In genomic region chr20:407953-408842, GRCh38 we compare ENCODE assay signal across 1 cellular context.
A peak's percentile ranks its signal among the peaks of the same experiment; 100 is the strongest.
TF ChIP-seq lines count a peak whose summit lies in the region.

Gene RBCK1, plus strand, starts transcription at chr20:408299. Its CDS starts 459 bp downstream, at chr20:408758.

TF ChIP-seq in HepG2, 621 proteins besides CTCF, POLR2A, EP300 and RAD21 (continued from another document and continues in another):
- TF ChIP-seq TFAP4 (IDR thresholded peaks at IDR 0.05; ENCODE audit: borderline replicate concordance, low read depth) (peak; percentile 40; the same call in 1 of the 2 replicates), ZNF296 (CRISPR knock-in tag; conservative IDR thresholded peaks at IDR 0.05) (peak; percentile 95), ZNF530 (CRISPR knock-in tag; IDR thresholded peaks at IDR 0.05; ENCODE audit: low read depth) (peak; percentile 95; the same call in 1 of the 2 replicates), ZNF737 (CRISPR knock-in tag; IDR thresholded peaks at IDR 0.05; ENCODE audit: borderline replicate concordance) (no peak; the same call in 1 of the 2 replicates), ZFX (CRISPR knock-in tag; IDR thresholded peaks at IDR 0.05; ENCODE audit: low read depth) (peak; percentile 88), LRRFIP1 (CRISPR knock-in tag; conservative IDR thresholded peaks at IDR 0.05) (no peak), SMARCE1 (IDR thresholded peaks at IDR 0.05; ENCODE audit: borderline replicate concordance) (no peak), MBD4 (IDR thresholded peaks at IDR 0.05; ENCODE audit: borderline replicate concordance, low read length) (no peak), HOXD1 (CRISPR knock-in tag; IDR thresholded peaks at IDR 0.05) (peak; percentile 41; the same call in 1 of the 2 replicates), ZBTB1 (CRISPR knock-in tag; IDR thresholded peaks at IDR 0.05; ENCODE audit: borderline replicate concordance) (no peak; the same call in 1 of the 2 replicates), ZNF563 (CRISPR knock-in tag; IDR thresholded peaks at IDR 0.05) (peak; percentile 84), ZNF431 (CRISPR knock-in tag; IDR thresholded peaks at IDR 0.05; ENCODE audit: borderline replicate concordance, low read depth) (peak; percentile 66; the same call in 1 of the 2 replicates), ZNF430 (CRISPR knock-in tag; IDR thresholded peaks at IDR 0.05) (peak; percentile 87), ZNF230 (CRISPR knock-in tag; IDR thresholded peaks at IDR 0.05) (no peak; the same call in 1 of the 2 replicates), BATF2 (CRISPR knock-in tag; IDR thresholded peaks at IDR 0.05) (peak; percentile 89), SYNCRIP (IDR thresholded peaks at IDR 0.05; ENCODE audit: insufficient read depth, low read depth, low read length) (no peak), MYC (CRISPR knock-in tag; IDR thresholded peaks at IDR 0.05; ENCODE audit: borderline replicate concordance) (peak; percentile 82), ATF7 (IDR thresholded peaks at IDR 0.05) (no peak), ATF7 (CRISPR knock-in tag; IDR thresholded peaks at IDR 0.05) (peak; percentile 11; the same call in 1 of the 2 replicates), ZNF101 (CRISPR knock-in tag; IDR thresholded peaks at IDR 0.05; ENCODE audit: borderline replicate concordance, low read depth) (no peak), STAG1 (CRISPR knock-in tag; IDR thresholded peaks at IDR 0.05) (no peak), MLXIP (CRISPR knock-in tag; IDR thresholded peaks at IDR 0.05; ENCODE audit: borderline replicate concordance) (no peak; the same call in 1 of the 2 replicates), SP1 (IDR thresholded peaks at IDR 0.05) (no peak), SP1 (CRISPR knock-in tag; IDR thresholded peaks at IDR 0.05) (peak; percentile 18; the same call in 1 of the 2 replicates), ZGPAT (CRISPR knock-in tag; IDR thresholded peaks at IDR 0.05) (peak; percentile 92), NFIB (CRISPR knock-in tag; IDR thresholded peaks at IDR 0.05; ENCODE audit: borderline replicate concordance) (no peak), IKZF1 (IDR thresholded peaks at IDR 0.05) (no peak), HBP1 (CRISPR knock-in tag; IDR thresholded peaks at IDR 0.05; ENCODE audit: low read depth) (peak; percentile 19), ZSCAN12 (CRISPR knock-in tag; IDR thresholded peaks at IDR 0.05) (peak; percentile 72; the same call in 1 of the 2 replicates), HDAC6 (IDR thresholded peaks at IDR 0.05; ENCODE audit: low read depth, low read length) (no peak), HHEX (CRISPR knock-in tag; IDR thresholded peaks at IDR 0.05) (no peak), PPARG (CRISPR knock-in tag; conservative IDR thresholded peaks at IDR 0.05) (peak; percentile 9; the same call in 1 of the 2 replicates), ERF (CRISPR knock-in tag; IDR thresholded peaks at IDR 0.05) (peak; percentile 42; the same call in 1 of the 2 replicates), ZFP90 (CRISPR knock-in tag; IDR thresholded peaks at IDR 0.05; ENCODE audit: borderline replicate concordance) (peak; percentile 89), ZNF770 (CRISPR knock-in tag; IDR thresholded peaks at IDR 0.05) (peak; percentile 50; the same call in 1 of the 2 replicates), ZNF274 (CRISPR knock-in tag; IDR thresholded peaks at IDR 0.05) (peak; percentile 98), ZNF644 (CRISPR knock-in tag; IDR thresholded peaks at IDR 0.05; ENCODE audit: low read depth) (no peak), NFYC (CRISPR knock-in tag; IDR thresholded peaks at IDR 0.05) (no peak), ZBTB2 (CRISPR knock-in tag; IDR thresholded peaks at IDR 0.05; ENCODE audit: low read depth) (no peak), LCORL (IDR thresholded peaks at IDR 0.05) (no peak), LCORL (CRISPR knock-in tag; IDR thresholded peaks at IDR 0.05) (peak; percentile 12; the same call in 1 of the 2 replicates), CAMTA2 (CRISPR knock-in tag; IDR thresholded peaks at IDR 0.05; ENCODE audit: borderline replicate concordance) (peak; percentile 98), MAFF (IDR thresholded peaks at IDR 0.05; ENCODE audit: low read depth, low read length) (no peak), BRD4 (CRISPR knock-in tag; IDR thresholded peaks at IDR 0.05) (peak; percentile 77), ARID3A (IDR thresholded peaks at IDR 0.05; ENCODE audit: low read depth, low read length) (no peak), ZNF205 (CRISPR knock-in tag; IDR thresholded peaks at IDR 0.05) (0 out of 2 replicates have a peak, but pooled peaks have one; percentile 7), U2AF1 (optimal IDR thresholded peaks at IDR 0.05; ENCODE audit: low read depth, low read length) (no peak), ZNF891 (CRISPR knock-in tag; IDR thresholded peaks at IDR 0.05) (peak; percentile 82), SIX1 (CRISPR knock-in tag; IDR thresholded peaks at IDR 0.05; ENCODE audit: borderline replicate concordance) (no peak), XRCC5 (optimal IDR thresholded peaks at IDR 0.05; ENCODE audit: low read length) (no peak), JARID2 (CRISPR knock-in tag; IDR thresholded peaks at IDR 0.05; ENCODE audit: insufficient replicate concordance) (peak; percentile 68), NR0B2 (CRISPR knock-in tag; IDR thresholded peaks at IDR 0.05) (peak; percentile 83), MTA1 (CRISPR knock-in tag; IDR thresholded peaks at IDR 0.05; ENCODE audit: borderline replicate concordance) (peak; percentile 78; the same call in 1 of the 2 replicates), ZNF446 (CRISPR knock-in tag; IDR thresholded peaks at IDR 0.05) (no peak; the same call in 1 of the 2 replicates), MXD4 (CRISPR knock-in tag; IDR thresholded peaks at IDR 0.05) (peak; percentile 62; the same call in 1 of the 2 replicates), MXI1 (IDR thresholded peaks at IDR 0.05; ENCODE audit: borderline replicate concordance, low read depth, low read length) (no peak; the same call in 2 of the 3 replicates)
